ENCODE assay signal across 8 cellular contexts in the genomic region with DNA sequence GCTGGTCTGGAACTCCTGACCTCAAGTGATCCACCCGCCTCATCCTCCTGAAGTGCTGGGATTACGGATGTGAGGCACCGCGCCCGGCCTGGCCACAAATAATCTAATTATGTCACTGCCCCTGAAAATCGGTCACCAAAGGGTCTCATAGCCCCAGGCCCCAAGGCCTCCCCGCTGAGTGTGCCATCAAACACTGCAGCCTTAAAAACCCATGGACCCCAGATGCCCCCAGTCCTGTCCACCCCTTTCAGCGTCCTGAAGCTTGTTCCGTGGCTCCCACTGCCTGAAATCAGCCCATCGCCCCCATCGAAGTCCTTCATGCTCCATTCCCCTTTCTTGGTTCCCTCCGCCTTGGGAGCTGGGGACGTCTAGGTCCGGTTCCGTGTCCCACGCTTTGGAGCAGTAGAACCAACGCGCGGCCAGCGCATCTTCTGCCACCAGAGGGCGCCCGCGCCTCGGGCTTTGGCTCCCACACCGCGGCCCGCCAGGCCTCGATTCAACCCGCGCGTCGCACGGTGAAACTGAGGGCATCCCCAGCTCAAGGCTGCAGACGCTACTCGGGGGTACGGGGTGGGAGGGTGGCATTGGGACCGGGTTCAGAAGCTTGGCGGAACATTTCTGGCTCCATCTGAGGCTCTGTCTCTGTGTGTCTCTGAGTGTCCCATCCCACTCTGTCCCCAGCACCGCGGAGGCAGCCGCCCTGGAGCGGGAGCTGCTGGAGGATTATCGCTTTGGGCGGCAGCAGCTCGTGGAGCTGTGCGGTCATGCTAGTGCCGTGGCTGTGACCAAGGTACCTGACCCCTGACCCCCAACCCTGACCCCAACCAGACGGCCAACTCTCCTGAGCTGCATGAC. TPM values are rescaled to one million over a fixed set of nuclear protein-coding genes. Genes with fewer than 3 reads are reported as not detected.
DNase-seq lines count a peak whose midpoint lies in the region; ATAC-seq and TF ChIP-seq lines count a peak whose summit lies in the region.

No MANE protein-coding gene starts in this region.

- no peak overlapping the region for H3K27ac Mint-ChIP-seq in Caco-2 (ENCODE audit: unreplicated experiment)
- H3K27ac Mint-ChIP-seq in activated T-helper 1 cell treated with anti-CD3 and anti-CD28 coated beads, Interleukin-12 subunit alpha, Interleukin-12 subunit beta, Interleukin-2, Interleukin-4 antibody, amounts not matched to agents 30 ng/mL and 10 ng/mL and 1 ng/mL, durations not matched to agents 14 hours and 24 hours and 36 hours, result peak overlapping the region; percentile 67

- H3K4me1 Mint-ChIP-seq in Caco-2 (ENCODE audit: low read depth, unreplicated experiment), result peaks cover 10% of the 10 kb centered on the region
- peaks cover 7% of the 10 kb centered on the region for H3K4me1 Mint-ChIP-seq in activated T-helper 1 cell treated with anti-CD3 and anti-CD28 coated beads, Interleukin-12 subunit alpha, Interleukin-12 subunit beta, Interleukin-2, Interleukin-4 antibody, amounts not matched to agents 30 ng/mL and 10 ng/mL and 1 ng/mL, durations not matched to agents 14 hours and 24 hours and 36 hours (ENCODE audit: low read depth)

- H3K27me3 Mint-ChIP-seq in Caco-2 (ENCODE audit: insufficient read depth, unreplicated experiment), result no peaks in the 10 kb centered on the region
- H3K27me3 Mint-ChIP-seq in activated T-helper 1 cell treated with anti-CD3 and anti-CD28 coated beads, Interleukin-12 subunit alpha, Interleukin-12 subunit beta, Interleukin-2, Interleukin-4 antibody, amounts not matched to agents 30 ng/mL and 10 ng/mL and 1 ng/mL, durations not matched to agents 14 hours and 24 hours and 36 hours (ENCODE audit: insufficient read depth), result peaks cover 3% of the 10 kb centered on the region

- CTCF ChIA-PET in Caco-2 (lab: Charles Lee) (interaction anchor here (0.6 to 2.3 kb wide), 8 partner anchors 21 to 409 kb away, joined by 3 to 15 read pairs (median 4); a partner anchor contains a TSS), Panc1 (lab: Charles Lee) (interaction anchor here (0.6 to 1.4 kb wide), 8 partner anchors 16 to 203 kb away, joined by 3 to 9 read pairs (median 3); no protein-coding TSS in a partner anchor)

- in situ Hi-C loops in Panc1 (cut with HindIII; ENCODE audit: low pct_unique_long_range_greater_than_20kb, low sequenced_read_pairs), result no loop called here

- H3K4me3 ChIP-seq in Caco-2 (ENCODE audit: low read depth, low read length), result no peak overlapping the region
- H3K4me3 ChIP-seq in Panc1 (ENCODE audit: low read depth in 2 of 2, low read length in 2 of 2), result no peak overlapping the region
- H3K4me3 ChIP-seq in fibroblast of the aortic adventitia (ENCODE audit: low read depth, low read length), result no peak overlapping the region
- peak overlapping the region in 1 of 2 donors; percentile 22 for H3K4me3 ChIP-seq in stomach smooth muscle (ENCODE audit: low read length in 2 of 2)

- peak overlapping the region; percentile 28 to 60 for H3K9ac ChIP-seq in stomach smooth muscle (ENCODE audit: low read length in 2 of 2)

- no peaks in the 10 kb centered on the region for H3K4me1 ChIP-seq in Caco-2
- H3K4me1 ChIP-seq in Panc1 (ENCODE audit: control insufficient read depth, insufficient read depth, low read length), result no peaks in the 10 kb centered on the region
- peaks cover 16% of the 10 kb centered on the region for H3K4me1 ChIP-seq in stomach smooth muscle (ENCODE audit: control insufficient read depth, insufficient read depth, low read length)

- H3K27me3 ChIP-seq in Caco-2 (replicated peaks; ENCODE audit: control insufficient read depth, insufficient read depth, low read length), result no peaks in the 10 kb centered on the region
- no peaks in the 10 kb centered on the region for H3K27me3 ChIP-seq in Panc1 (ENCODE audit: control insufficient read depth, insufficient read depth, low read length)
- H3K27me3 ChIP-seq in stomach smooth muscle (ENCODE audit: control insufficient read depth in 1 of 2, insufficient read depth in 2 of 2, low read length in 2 of 2), result no peaks in the 10 kb centered on the region

- no TSS peak for BruUV-seq in Caco-2 (replicated peaks; lab: Mats Ljungman, UMichigan)
- BruUV-seq in Panc1 (replicated peaks; lab: Mats Ljungman, UMichigan), result no TSS peak

- H3K4me3 Mint-ChIP-seq in Caco-2 (ENCODE audit: unreplicated experiment), result no peak overlapping the region
- H3K4me3 Mint-ChIP-seq in activated T-helper 1 cell treated with anti-CD3 and anti-CD28 coated beads, Interleukin-12 subunit alpha, Interleukin-12 subunit beta, Interleukin-2, Interleukin-4 antibody, amounts not matched to agents 30 ng/mL and 10 ng/mL and 1 ng/mL, durations not matched to agents 14 hours and 24 hours and 36 hours, result no peak overlapping the region

- H3K36me3 ChIP-seq in Caco-2 (ENCODE audit: control insufficient read depth, insufficient read depth, low read length) (no peaks in the 10 kb centered on the region), Panc1 (ENCODE audit: control insufficient read depth, insufficient read depth, low read length) (no peaks in the 10 kb centered on the region), stomach smooth muscle (ENCODE audit: control insufficient read depth in 2 of 2, insufficient read depth in 2 of 2, low read length in 2 of 2) (peaks cover 7 to 8% of the 10 kb centered on the region in 2 donors)

- DNase-seq in Caco-2 (peak; percentile 71 to 85), Panc1 (ENCODE audit: low read depth, low spot score) (no peak), fibroblast of the aortic adventitia (ENCODE audit: low read depth) (peak; percentile 59), nucleus accumbens (lab: John Stamatoyannopoulos, UW) (peak in 52 of 56 donors; percentile 12 to 92 (median 58)), cortex of kidney (lab: John Stamatoyannopoulos, UW) (no peak)
- peak; percentile 79 for DNase-seq in activated T-helper 1 cell treated with anti-CD3 and anti-CD28 coated beads, Interleukin-12 subunit alpha, Interleukin-12 subunit beta, Interleukin-2, Interleukin-4 antibody, amounts not matched to agents 30 ng/mL and 10 ng/mL and 1 ng/mL, durations not matched to agents 14 hours and 24 hours and 36 hours (ENCODE audit: low spot score)

- TF ChIP-seq CTCF in Caco-2 (IDR thresholded peaks at IDR 0.05; ENCODE audit: insufficient read depth in 1 of 2, low read depth in 1 of 2, low read length in 1 of 2, severe bottlenecking in 1 of 2, unreplicated experiment in 1 of 2), result peak; percentile 83 to 96
- peak; percentile 92 for TF ChIP-seq CTCF in Panc1 (IDR thresholded peaks at IDR 0.05)
- peak; percentile 97 for TF ChIP-seq CTCF in fibroblast of the aortic adventitia (IDR thresholded peaks at IDR 0.05; ENCODE audit: insufficient read depth, low read length)

- H3K9me3 ChIP-seq in Caco-2, result no peaks in the 10 kb centered on the region
- no peaks in the 10 kb centered on the region for H3K9me3 ChIP-seq in Panc1 (ENCODE audit: control insufficient read depth, insufficient read depth, low read depth, low read length)
- no peaks in the 10 kb centered on the region for H3K9me3 ChIP-seq in stomach smooth muscle (ENCODE audit: control insufficient read depth in 2 of 2, low read length in 2 of 2)

- POLR2A ChIA-PET in Caco-2 (lab: Charles Lee), result interaction anchor here (1.2 kb wide), 1 partner anchor 96 kb away, joined by 7 read pairs; a partner anchor contains a TSS
- POLR2A ChIA-PET in Panc1 (lab: Charles Lee), result interaction anchor here (0.5 to 0.6 kb wide), 2 partner anchors 65 to 88 kb away, joined by 4 to 6 read pairs; no protein-coding TSS in a partner anchor

- peaks cover 45% of the 10 kb centered on the region for H3K36me3 Mint-ChIP-seq in Caco-2 (ENCODE audit: insufficient read depth, unreplicated experiment)
- H3K36me3 Mint-ChIP-seq in activated T-helper 1 cell treated with anti-CD3 and anti-CD28 coated beads, Interleukin-12 subunit alpha, Interleukin-12 subunit beta, Interleukin-2, Interleukin-4 antibody, amounts not matched to agents 30 ng/mL and 10 ng/mL and 1 ng/mL, durations not matched to agents 14 hours and 24 hours and 36 hours (ENCODE audit: low read depth), result peaks cover 11% of the 10 kb centered on the region

- H3K9me3 Mint-ChIP-seq in Caco-2 (ENCODE audit: unreplicated experiment), result no peaks in the 10 kb centered on the region
- no peaks in the 10 kb centered on the region for H3K9me3 Mint-ChIP-seq in activated T-helper 1 cell treated with anti-CD3 and anti-CD28 coated beads, Interleukin-12 subunit alpha, Interleukin-12 subunit beta, Interleukin-2, Interleukin-4 antibody, amounts not matched to agents 30 ng/mL and 10 ng/mL and 1 ng/mL, durations not matched to agents 14 hours and 24 hours and 36 hours

- intact Hi-C loops in Caco-2 (cut with micrococcal nuclease; ENCODE audit: unreplicated experiment) (loop anchor here (1.0 to 5.0 kb wide), 3 partner anchors 21 to 111 kb away; a partner anchor contains a TSS), Panc1 (cut with micrococcal nuclease; ENCODE audit: unreplicated experiment) (loop anchor here (10.0 kb wide), 1 partner anchor 113 kb away; a partner anchor contains a TSS)
- intact Hi-C loops in activated T-helper 1 cell treated with anti-CD3 and anti-CD28 coated beads, Interleukin-12 subunit alpha, Interleukin-12 subunit beta, Interleukin-2, Interleukin-4 antibody, amounts not matched to agents 30 ng/mL and 10 ng/mL and 1 ng/mL, durations not matched to agents 14 hours and 24 hours and 36 hours (cut with micrococcal nuclease), result loop anchor here (1.0 to 5.0 kb wide), 3 partner anchors 111 to 427 kb away; a partner anchor contains a TSS

- peak; percentile 59 for ATAC-seq in HG03354 (IDR thresholded peaks at IDR 0.05; ENCODE audit: poor library complexity, severe bottlenecking, unreplicated experiment)
- peak; percentile 82 for ATAC-seq in Panc1

- H3K27ac ChIP-seq in Panc1 (ENCODE audit: low read length) (no peak overlapping the region), stomach smooth muscle (ENCODE audit: low read length) (no peak overlapping the region)

RNA-seq across cellular contexts. Expression of a gene that starts 3.5 kb away (rescaled TPM):
- total RNA-seq in Caco-2 (2022) (6.7 and 8.1 TPM in 2 replicates), Panc1 (2021; ENCODE audit: unreplicated experiment) (6.1 TPM), fibroblast of the aortic adventitia (ENCODE audit: low replicate concordance) (0.45 and 1.4 TPM in 2 replicates)
- polyA plus RNA-seq in Panc1 (2012; ENCODE audit: insufficient read length), result 4.7 TPM
- 13.6 and 15.0 TPM in 2 replicates for total RNA-seq in activated T-helper 1 cell treated with anti-CD3 and anti-CD28 coated beads, Interleukin-12 subunit alpha, Interleukin-12 subunit beta, Interleukin-2, Interleukin-4 antibody, amounts not matched to agents 30 ng/mL and 10 ng/mL and 1 ng/mL, durations not matched to agents 14 hours and 24 hours and 36 hours

RNA-seq across cellular contexts. Expression of a gene that starts 5.9 kb away (rescaled TPM):
- total RNA-seq in Caco-2 (2022) (1.1 and 1.3 TPM in 2 replicates), Panc1 (2021; ENCODE audit: unreplicated experiment) (0.46 TPM), fibroblast of the aortic adventitia (ENCODE audit: low replicate concordance) (0.18 and 2.5 TPM in 2 replicates)
- 0.78 TPM for polyA plus RNA-seq in Panc1 (2012; ENCODE audit: insufficient read length)
- 0.26 and 0.29 TPM in 2 replicates for total RNA-seq in activated T-helper 1 cell treated with anti-CD3 and anti-CD28 coated beads, Interleukin-12 subunit alpha, Interleukin-12 subunit beta, Interleukin-2, Interleukin-4 antibody, amounts not matched to agents 30 ng/mL and 10 ng/mL and 1 ng/mL, durations not matched to agents 14 hours and 24 hours and 36 hours

RNA-seq across cellular contexts. Expression of a gene that starts 16.2 kb away (rescaled TPM):
- total RNA-seq in Caco-2 (2022), result 345 and 355 TPM in 2 replicates
- total RNA-seq in Panc1 (2021; ENCODE audit: unreplicated experiment), result 287 TPM
- 549 TPM for polyA plus RNA-seq in Panc1 (2012; ENCODE audit: insufficient read length)
- total RNA-seq in activated T-helper 1 cell treated with anti-CD3 and anti-CD28 coated beads, Interleukin-12 subunit alpha, Interleukin-12 subunit beta, Interleukin-2, Interleukin-4 antibody, amounts not matched to agents 30 ng/mL and 10 ng/mL and 1 ng/mL, durations not matched to agents 14 hours and 24 hours and 36 hours, result 408 and 410 TPM in 2 replicates
- total RNA-seq in fibroblast of the aortic adventitia (ENCODE audit: low replicate concordance), result 127 and 166 TPM in 2 replicates

RNA-seq across cellular contexts. Expression of a gene that starts 16.8 kb away (rescaled TPM):
- 3.1 and 3.8 TPM in 2 replicates for total RNA-seq in Caco-2 (2022)
- 1.8 TPM for total RNA-seq in Panc1 (2021; ENCODE audit: unreplicated experiment)
- polyA plus RNA-seq in Panc1 (2012; ENCODE audit: insufficient read length), result 4.2 TPM
- total RNA-seq in activated T-helper 1 cell treated with anti-CD3 and anti-CD28 coated beads, Interleukin-12 subunit alpha, Interleukin-12 subunit beta, Interleukin-2, Interleukin-4 antibody, amounts not matched to agents 30 ng/mL and 10 ng/mL and 1 ng/mL, durations not matched to agents 14 hours and 24 hours and 36 hours, result 3.0 and 4.1 TPM in 2 replicates
- total RNA-seq in fibroblast of the aortic adventitia (ENCODE audit: low replicate concordance), result 1.9 and 4.3 TPM in 2 replicates

Comparison
In these comparisons a context has a peak if more than half of its experiments do, and no peak if none do; other contexts are left out.
1. DNase-seq: peak in Caco-2 (2 of 2), activated T-helper 1 cell treated with anti-CD3 and anti-CD28 coated beads, Interleukin-12 subunit alpha, Interleukin-12 subunit beta, Interleukin-2, Interleukin-4 antibody, amounts not matched to agents 30 ng/mL and 10 ng/mL and 1 ng/mL, durations not matched to agents 14 hours and 24 hours and 36 hours (single experiment), fibroblast of the aortic adventitia (single experiment) and nucleus accumbens (52 of 56); none in Panc1 (single experiment) and cortex of kidney (single experiment).
2. Peak in every context shown above with its lines, with median percentiles within 50 percentile points of each other: CTCF ChIP-seq.